8 cellular contexts compared by ENCODE assay signal in the genomic region with DNA sequence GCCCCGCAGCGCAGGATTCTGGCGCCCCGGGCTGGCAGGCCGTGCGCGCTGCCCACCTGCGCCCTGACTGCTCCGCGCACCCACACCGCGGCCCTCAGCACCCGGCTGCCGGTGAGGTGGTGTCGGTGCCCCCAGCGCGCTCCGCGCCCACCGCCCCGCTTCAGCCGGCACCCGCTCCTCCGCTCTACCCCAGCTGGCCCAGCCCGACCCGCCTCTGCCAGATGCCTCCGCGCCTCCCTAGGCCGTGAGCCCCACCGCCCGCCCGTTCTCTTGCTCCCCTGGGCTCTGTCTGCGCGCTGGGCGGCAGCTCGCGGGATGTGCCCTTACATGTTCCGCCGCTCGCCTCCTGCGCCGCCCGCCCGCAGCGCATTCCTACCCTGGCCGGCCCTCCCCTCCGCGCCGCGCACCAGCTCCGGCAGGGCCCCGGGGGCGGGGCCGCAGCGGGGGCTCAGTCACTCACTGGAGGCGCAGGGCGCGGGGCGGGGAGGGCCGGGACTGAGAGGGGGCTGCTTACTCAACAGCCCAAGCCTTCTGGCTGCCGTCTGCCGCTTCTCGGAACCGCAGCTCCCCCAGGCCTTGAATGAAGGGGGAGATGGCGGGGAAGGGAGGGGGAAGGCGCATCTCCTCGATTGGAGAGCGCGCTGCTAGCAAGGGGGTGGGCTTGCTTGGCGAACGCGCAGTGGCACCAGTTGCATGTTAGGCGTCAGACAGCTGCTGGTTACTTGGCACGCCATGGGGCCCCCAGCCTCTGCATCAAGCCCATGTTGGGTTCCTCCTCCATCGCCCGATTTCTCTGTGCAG. TPM values are rescaled to one million over a fixed set of nuclear protein-coding genes. Genes with fewer than 3 reads are reported as not detected.
DNase-seq lines count a peak whose midpoint lies in the region; ATAC-seq and TF ChIP-seq lines count a peak whose summit lies in the region.

PHLDA3 (minus strand) TSS at position 345 of the 801 bp plus-strand sequence. CDS start 402 bp downstream, outside the sequence.

- WGBS in lower leg skin, 2 donors = 2 to 8% methylated on average over 8 to 31 of the region's 76 CpGs

- ATAC-seq in HG02642 (IDR thresholded peaks at IDR 0.05; ENCODE audit: poor library complexity, unreplicated experiment) = peak; percentile 84

- H3K4me3 ChIP-seq in effector memory CD4-positive, alpha-beta T cell (ENCODE audit: insufficient read depth, low read depth, low read length, poor library complexity, severe bottlenecking) = peak within 1 kb of the TSS; percentile 48
- H3K4me3 ChIP-seq in lower leg skin (ENCODE audit: low read depth, poor library complexity, severe bottlenecking) = peak within 1 kb of the TSS; percentile 56

- no peak for TF ChIP-seq CTCF in lower leg skin (IDR thresholded peaks at IDR 0.05)

- peak; percentile 64 to 81 for DNase-seq in NCI-H2081 (lab: John Stamatoyannopoulos, UW)
- DNase-seq in NCI-H2081 treated with DMSO at 0.1 percent for 48 hours (lab: John Stamatoyannopoulos, UW) = no peak
- DNase-seq in NCI-H146 treated with DMSO at 0.1 percent for 48 hours (lab: John Stamatoyannopoulos, UW; ENCODE audit: unreplicated experiment) = peak; percentile 69
- DNase-seq in activated CD4-positive, alpha-beta T cell treated with anti-CD3 and anti-CD28 coated beads for 1 hour = peak; percentile 9
- DNase-seq in effector memory CD4-positive, alpha-beta T cell = peak in 2 of 3 donors; percentile 12 to 17
- DNase-seq in lower leg skin (ENCODE audit: low spot score in 2 of 2) = peak; percentile 83 to 98
- DNase-seq in stimulated activated CD4-positive, alpha-beta T cell treated with anti-CD3 and anti-CD28 coated beads, TNF-alpha, amount 100 ng/mL, for 48 hours (ENCODE audit: low read depth in 3 of 3) = peak in 2 of 3 donors; percentile 20 to 25

- H3K4me1 ChIP-seq in effector memory CD4-positive, alpha-beta T cell (ENCODE audit: control insufficient read depth, insufficient read depth, low read length, poor library complexity, severe bottlenecking) = peaks cover 10% of the 10 kb centered on the region

- H3K27ac ChIP-seq in effector memory CD4-positive, alpha-beta T cell (ENCODE audit: insufficient read depth, low read length, poor library complexity, severe bottlenecking) = no peak within 1 kb of the TSS

- H3K27me3 ChIP-seq in effector memory CD4-positive, alpha-beta T cell (replicated peaks; ENCODE audit: control insufficient read depth, insufficient read depth, low read length, poor library complexity, severe bottlenecking) = no peaks in the 10 kb centered on the region

- intact Hi-C loops in lower leg skin (cut with DNase I; ENCODE audit: low total_unique reads) = no loop called here

- H3K36me3 ChIP-seq in effector memory CD4-positive, alpha-beta T cell (ENCODE audit: control insufficient read depth, insufficient read depth, low read length) = no peaks in the 10 kb centered on the region

- TF ChIP-seq POLR2A in lower leg skin (IDR thresholded peaks at IDR 0.05) = peak in 1 of 2 donors; percentile 53

- no peaks in the 10 kb centered on the region for H3K9me3 ChIP-seq in effector memory CD4-positive, alpha-beta T cell (ENCODE audit: control insufficient read depth, low read length)

RNA-seq across cellular contexts. Expression of gene PHLDA3, which starts in this region (rescaled TPM):
- 100 to 1,000 TPM in 1 of 4 donors, 10 to 100 TPM in 3; 63.0 to 110 (median 72.1) TPM for total RNA-seq in lower leg skin
